In the genomic region with DNA sequence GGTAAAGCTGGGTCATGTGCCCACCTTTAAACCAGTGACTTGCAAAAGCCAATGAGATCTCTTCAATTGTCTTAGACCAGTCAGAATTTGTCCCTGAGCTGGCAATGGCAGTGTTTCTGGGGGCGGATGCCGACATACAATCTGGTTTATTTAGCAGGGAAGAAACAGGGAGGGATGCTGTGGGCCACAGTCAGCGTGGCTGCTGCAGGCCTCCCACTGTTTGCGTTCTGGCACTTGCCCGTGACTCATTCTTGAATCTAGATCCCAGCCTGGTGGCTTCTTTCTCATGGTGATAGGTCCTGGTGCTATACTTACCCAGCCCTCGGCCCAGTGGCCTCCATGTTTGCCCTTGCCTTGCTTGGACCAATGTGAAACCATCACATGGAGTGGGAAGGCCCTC, we compare ENCODE assay signal across 1 cellular context.
TF ChIP-seq lines count a peak whose summit lies in the region.

No MANE protein-coding gene starts in this region.

TF ChIP-seq in K562, 482 proteins besides CTCF, POLR2A, EP300 and RAD21:
- TF ChIP-seq USF1 (CRISPR knock-in tag; IDR thresholded peaks at IDR 0.05) (peak; percentile 27; the same call in 1 of the 2 replicates), NFYB (IDR thresholded peaks at IDR 0.05; ENCODE audit: extremely low read depth, insufficient read length) (peak; percentile 9)
- TF ChIP-seq, protein P1, sequence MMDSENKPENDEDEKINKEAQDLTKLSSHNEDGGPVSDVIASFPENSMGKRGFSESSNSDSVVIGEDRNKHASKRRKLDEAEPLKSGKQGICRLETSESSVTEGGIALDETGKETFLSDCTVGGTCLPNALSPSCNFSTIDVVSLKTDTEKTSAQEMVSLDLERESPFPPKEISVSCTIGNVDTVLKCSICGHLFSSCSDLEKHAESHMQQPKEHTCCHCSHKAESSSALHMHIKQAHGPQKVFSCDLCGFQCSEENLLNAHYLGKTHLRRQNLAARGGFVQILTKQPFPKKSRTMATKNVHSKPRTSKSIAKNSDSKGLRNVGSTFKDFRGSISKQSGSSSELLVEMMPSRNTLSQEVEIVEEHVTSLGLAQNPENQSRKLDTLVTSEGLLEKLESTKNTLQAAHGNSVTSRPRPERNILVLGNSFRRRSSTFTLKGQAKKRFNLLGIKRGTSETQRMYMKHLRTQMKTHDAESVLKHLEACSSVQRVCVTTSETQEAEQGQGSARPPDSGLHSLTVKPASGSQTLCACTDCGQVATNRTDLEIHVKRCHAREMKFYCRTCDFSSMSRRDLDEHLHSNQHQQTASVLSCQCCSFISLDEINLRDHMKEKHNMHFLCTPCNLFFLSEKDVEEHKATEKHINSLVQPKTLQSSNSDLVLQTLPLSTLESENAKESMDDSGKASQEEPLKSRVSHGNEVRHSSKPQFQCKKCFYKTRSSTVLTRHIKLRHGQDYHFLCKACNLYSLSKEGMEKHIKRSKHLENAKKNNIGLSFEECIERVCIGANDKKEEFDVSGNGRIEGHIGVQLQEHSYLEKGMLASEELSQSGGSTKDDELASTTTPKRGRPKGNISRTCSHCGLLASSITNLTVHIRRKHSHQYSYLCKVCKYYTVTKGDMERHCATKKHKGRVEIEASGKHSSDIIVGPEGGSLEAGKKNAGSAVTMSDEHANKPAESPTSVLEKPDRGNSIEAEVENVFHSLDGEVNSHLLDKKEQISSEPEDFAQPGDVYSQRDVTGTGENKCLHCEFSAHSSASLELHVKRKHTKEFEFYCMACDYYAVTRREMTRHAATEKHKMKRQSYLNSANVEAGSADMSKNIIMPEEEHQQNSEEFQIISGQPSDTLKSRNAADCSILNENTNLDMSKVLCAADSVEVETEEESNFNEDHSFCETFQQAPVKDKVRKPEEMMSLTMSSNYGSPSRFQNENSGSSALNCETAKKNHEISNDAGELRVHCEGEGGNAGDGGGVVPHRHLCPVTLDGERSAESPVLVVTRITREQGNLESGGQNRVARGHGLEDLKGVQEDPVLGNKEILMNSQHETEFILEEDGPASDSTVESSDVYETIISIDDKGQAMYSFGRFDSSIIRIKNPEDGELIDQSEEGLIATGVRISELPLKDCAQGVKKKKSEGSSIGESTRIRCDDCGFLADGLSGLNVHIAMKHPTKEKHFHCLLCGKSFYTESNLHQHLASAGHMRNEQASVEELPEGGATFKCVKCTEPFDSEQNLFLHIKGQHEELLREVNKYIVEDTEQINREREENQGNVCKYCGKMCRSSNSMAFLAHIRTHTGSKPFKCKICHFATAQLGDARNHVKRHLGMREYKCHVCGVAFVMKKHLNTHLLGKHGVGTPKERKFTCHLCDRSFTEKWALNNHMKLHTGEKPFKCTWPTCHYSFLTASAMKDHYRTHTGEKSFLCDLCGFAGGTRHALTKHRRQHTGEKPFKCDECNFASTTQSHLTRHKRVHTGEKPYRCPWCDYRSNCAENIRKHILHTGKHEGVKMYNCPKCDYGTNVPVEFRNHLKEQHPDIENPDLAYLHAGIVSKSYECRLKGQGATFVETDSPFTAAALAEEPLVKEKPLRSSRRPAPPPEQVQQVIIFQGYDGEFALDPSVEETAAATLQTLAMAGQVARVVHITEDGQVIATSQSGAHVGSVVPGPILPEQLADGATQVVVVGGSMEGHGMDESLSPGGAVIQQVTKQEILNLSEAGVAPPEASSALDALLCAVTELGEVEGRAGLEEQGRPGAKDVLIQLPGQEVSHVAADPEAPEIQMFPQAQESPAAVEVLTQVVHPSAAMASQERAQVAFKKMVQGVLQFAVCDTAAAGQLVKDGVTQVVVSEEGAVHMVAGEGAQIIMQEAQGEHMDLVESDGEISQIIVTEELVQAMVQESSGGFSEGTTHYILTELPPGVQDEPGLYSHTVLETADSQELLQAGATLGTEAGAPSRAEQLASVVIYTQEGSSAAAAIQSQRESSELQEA (IDR thresholded peaks at IDR 0.05; ENCODE audit: low read depth): no peak
TF ChIP-seq in K562: peak in this region for 2.
